In genomic region chr2:23410596-23410995, GRCh38 we compare ENCODE assay signal across 18 cellular contexts. TPM values are rescaled to one million over a fixed set of nuclear protein-coding genes. Genes with fewer than 3 reads are reported as not detected.
DNase-seq lines count a peak whose midpoint lies in the region; ATAC-seq and TF ChIP-seq lines count a peak whose summit lies in the region.
"Had no signal": no experiment of that assay in that cellular context is flagged by ENCODE, and none has a peak within 500 bp of the region (broad histone marks: within the 10 kb centered on the region; RNA-seq: fewer than 3 reads in every experiment).

No MANE protein-coding gene starts in this region.

- H3K36me3 ChIP-seq in breast epithelium: no peaks in the 10 kb centered on the region
- H3K36me3 ChIP-seq in tibial artery: no peaks in the 10 kb centered on the region

- H3K27me3 Mint-ChIP-seq in MCF 10A (ENCODE audit: insufficient read depth, unreplicated experiment): no peaks in the 10 kb centered on the region

- peak overlapping the region; percentile 93 for H3K27ac Mint-ChIP-seq in MCF 10A (ENCODE audit: low read depth, unreplicated experiment)

- H3K4me1 Mint-ChIP-seq in MCF 10A (ENCODE audit: insufficient read depth, unreplicated experiment): peaks cover 44% of the 10 kb centered on the region

- no peaks in the 10 kb centered on the region for H3K9me3 Mint-ChIP-seq in MCF 10A (ENCODE audit: unreplicated experiment)

- H3K27me3 ChIP-seq in breast epithelium (no peaks in the 10 kb centered on the region), tibial artery (no peaks in the 10 kb centered on the region)

- TF ChIP-seq CTCF in MCF 10A (IDR thresholded peaks at IDR 0.05; ENCODE audit: unreplicated experiment): no peak
- no peak for TF ChIP-seq CTCF in breast epithelium (IDR thresholded peaks at IDR 0.05)
- TF ChIP-seq CTCF in tibial artery (IDR thresholded peaks at IDR 0.05): no peak

- no peak overlapping the region for H3K4me3 Mint-ChIP-seq in MCF 10A (ENCODE audit: unreplicated experiment)

- peaks cover 4% of the 10 kb centered on the region for H3K36me3 Mint-ChIP-seq in MCF 10A (ENCODE audit: insufficient read depth, unreplicated experiment)

- DNase-seq in MCF 10A (ENCODE audit: unreplicated experiment) (no peak), breast epithelium (ENCODE audit: low spot score in 2 of 2) (no peak), epithelial cell of prostate (ENCODE audit: low read depth, low spot score) (no peak), tibial artery (no peak), DMS53 treated with DMSO at 0.1 percent for 48 hours (lab: John Stamatoyannopoulos, UW; ENCODE audit: unreplicated experiment) (no peak)
- DNase-seq: 8988T, C1 segment of cervical spinal cord, Kasumi-1, NCI-H1105 treated with DMSO at 0.1 percent for 48 hours, NCI-H1694 treated with DMSO at 0.1 percent for 48 hours, NCI-H2107, NCI-H2227 treated with DMSO at 0.1 percent for 48 hours, NCI-H524, SHP77 had no signal

- H3K4me1 ChIP-seq in breast epithelium (no peaks in the 10 kb centered on the region), tibial artery (peaks cover 6 to 47% (median 21%) of the 10 kb centered on the region in 4 donors)

- H3K4me3 ChIP-seq in breast epithelium: no peak overlapping the region
- H3K4me3 ChIP-seq in tibial artery: no peak overlapping the region

- CTCF ChIA-PET in MCF 10A (lab: Yijun Ruan, JAX): no interaction called here

- no TSS peak for BruUV-seq in MCF 10A (replicated peaks; lab: Mats Ljungman, UMichigan)

- no peak for TF ChIP-seq POLR2A in breast epithelium (IDR thresholded peaks at IDR 0.05)

- POLR2A ChIA-PET in MCF 10A (lab: Yijun Ruan, JAX): interaction anchor here (0.6 kb wide), 1 partner anchor 26 kb away, joined by 3 read pairs; no protein-coding TSS in a partner anchor

- intact Hi-C loops in MCF 10A (cut with micrococcal nuclease) (no loop called here), breast epithelium (cut with DNase I; ENCODE audit: low total_unique reads) (no loop called here), tibial artery (cut with DNase I; ENCODE audit: low total_unique reads) (no loop called here)

- H3K9me3 ChIP-seq in breast epithelium (no peaks in the 10 kb centered on the region), tibial artery (no peaks in the 10 kb centered on the region)

- ATAC-seq in HG02759 (IDR thresholded peaks at IDR 0.05; ENCODE audit: unreplicated experiment) (no peak), GM21825 (IDR thresholded peaks at IDR 0.05; ENCODE audit: unreplicated experiment) (no peak)
- ATAC-seq: SK-N-SH treated with all-trans-retinoic acid at 6 μM for 48 hours had no signal

- H3K27ac ChIP-seq in breast epithelium (no peak overlapping the region), epithelial cell of prostate (peak overlapping the region; percentile 91), tibial artery (peak overlapping the region; percentile 78 to 81)

TF ChIP-seq in PFSK-1, 5 proteins besides CTCF, POLR2A, EP300 and RAD21:
- TF ChIP-seq TAF1 (IDR thresholded peaks at IDR 0.05; ENCODE audit: borderline replicate concordance, insufficient read depth, low read length) (no peak), SIN3A (IDR thresholded peaks at IDR 0.05; ENCODE audit: borderline replicate concordance, insufficient read depth, low read length) (no peak), REST (IDR thresholded peaks at IDR 0.05; ENCODE audit: insufficient read depth in 1 of 2, low read depth in 2 of 2, low read length in 2 of 2) (no peak), FOXP2 (optimal IDR thresholded peaks at IDR 0.05; ENCODE audit: borderline replicate concordance, extremely low read depth, extremely low read length, insufficient read depth) (peak; percentile 44), POLR2AphosphoS5 (IDR thresholded peaks at IDR 0.05; ENCODE audit: low read depth, low read length) (no peak)

RNA-seq across cellular contexts. Expression of gene KLHL29, which starts 25.6 kb away (rescaled TPM):
- total RNA-seq in MCF 10A (2022): 36.3 and 43.1 TPM in 2 replicates
- 10 to 100 TPM in 2 of 3 donors, 1 to 10 TPM in 1; 4.5 to 20.9 (median 14.7) TPM for total RNA-seq in breast epithelium
- 20.1 TPM for polyA plus RNA-seq in PFSK-1 (2012; ENCODE audit: insufficient read length, low read depth)

Comparison
In these comparisons a context has a peak if more than half of its experiments do, and no peak if none do; other contexts are left out.
1. H3K27ac ChIP-seq: peak in epithelial cell of prostate (single experiment) and tibial artery (2 of 2); none in breast epithelium (0 of 2).